Comparison of ENCODE assay signal across 19 cellular contexts in genomic region chr11:86977441-86978050, GRCh38. TPM values are rescaled to one million over a fixed set of nuclear protein-coding genes. Genes with fewer than 3 reads are reported as not detected.
DNase-seq lines count a peak whose midpoint lies in the region; ATAC-seq and TF ChIP-seq lines count a peak whose summit lies in the region.
"Had no signal": no experiment of that assay in that cellular context is flagged by ENCODE, and none has a peak within 500 bp of the region (broad histone marks: within the 10 kb centered on the region; RNA-seq: fewer than 3 reads in every experiment).

No MANE protein-coding gene starts in this region.

- intact Hi-C loops in ascending aorta (cut with DNase I) (no loop called here), right cardiac atrium (cut with DNase I) (no loop called here)

- ATAC-seq in gastroesophageal sphincter (peak; percentile 84), right cardiac atrium (peak; percentile 71 to 77), HG03196 (IDR thresholded peaks at IDR 0.05; ENCODE audit: unreplicated experiment) (no peak)
- no peak for ATAC-seq in activated naive CD8-positive, alpha-beta T cell treated with anti-CD3 and anti-CD28 coated beads, Interleukin-2, amount 50 U/mL, for 24 hours
- ATAC-seq: HepG2, PC-3 had no signal

- DNase-seq in ascending aorta (ENCODE audit: low spot score in 2 of 2) (peak in 1 of 2 donors; percentile 70), right cardiac atrium (peak in 2 of 3 donors; percentile 67 to 71), stromal cell of bone marrow (ENCODE audit: low read depth) (peak; percentile 71), neural progenitor cell (ENCODE audit: low spot score) (no peak), NCI-H1436 treated with DMSO at 0.1 percent for 48 hours (lab: John Stamatoyannopoulos, UW) (no peak)
- DNase-seq in activated naive CD8-positive, alpha-beta T cell treated with anti-CD3 and anti-CD28 coated beads, Interleukin-2, amount 50 U/mL, for 24 hours = no peak
- DNase-seq: CD4-positive, alpha-beta memory T cell; KG1; NCI-H1417 treated with DMSO at 0.1 percent for 48 hours; NCI-H2029; NCI-H345; NCI-H526; PC-3; RPMI8226 had no signal

- no peaks in the 10 kb centered on the region for H3F3A ChIP-seq in neural progenitor cell (ENCODE audit: low read depth)

- TF ChIP-seq POLR2A in gastroesophageal sphincter (IDR thresholded peaks at IDR 0.05) = no peak

- no peaks in the 10 kb centered on the region for H3K4me1 Mint-ChIP-seq in activated naive CD8-positive, alpha-beta T cell treated with anti-CD3 and anti-CD28 coated beads, Interleukin-2, amount 50 U/mL, for 24 hours
- no peaks in the 10 kb centered on the region for H3K4me1 Mint-ChIP-seq in neural progenitor cell
- H3K4me1 Mint-ChIP-seq: CD4-positive, alpha-beta memory T cell had no signal

- no peaks in the 10 kb centered on the region for H3K27me3 ChIP-seq in ascending aorta
- H3K27me3 ChIP-seq in gastroesophageal sphincter = no peaks in the 10 kb centered on the region
- no peaks in the 10 kb centered on the region for H3K27me3 ChIP-seq in right cardiac atrium (ENCODE audit: control insufficient read depth, insufficient read depth)
- H3K27me3 ChIP-seq in neural progenitor cell = no peaks in the 10 kb centered on the region
- H3K27me3 ChIP-seq: BLaER1 had no signal

- H3K4me3 ChIP-seq in ascending aorta (no peak overlapping the region), gastroesophageal sphincter (no peak overlapping the region), right cardiac atrium (ENCODE audit: low read length) (no peak overlapping the region), neural progenitor cell (no peak overlapping the region)
- H3K4me3 ChIP-seq: A549, BLaER1 had no signal

- peaks cover 10% of the 10 kb centered on the region for H3K9me3 Mint-ChIP-seq in activated naive CD8-positive, alpha-beta T cell treated with anti-CD3 and anti-CD28 coated beads, Interleukin-2, amount 50 U/mL, for 24 hours
- peaks cover 16% of the 10 kb centered on the region for H3K9me3 Mint-ChIP-seq in neural progenitor cell

- H3K27ac Mint-ChIP-seq in activated naive CD8-positive, alpha-beta T cell treated with anti-CD3 and anti-CD28 coated beads, Interleukin-2, amount 50 U/mL, for 24 hours = no peak overlapping the region
- H3K27ac Mint-ChIP-seq in neural progenitor cell = no peak overlapping the region
- H3K27ac Mint-ChIP-seq: CD4-positive, alpha-beta memory T cell had no signal

- WGBS in gastroesophageal sphincter (ENCODE audit: low coverage in 1 of 2), 2 donors = 76 to 79% methylated on average over 5 to 6 of the region's 6 CpGs
- WGBS in right cardiac atrium = 74% methylated on average over 6 of the region's 6 CpGs

- peaks cover 0 to 10% of the 10 kb centered on the region in 2 donors for H3K4me1 ChIP-seq in ascending aorta
- H3K4me1 ChIP-seq in gastroesophageal sphincter = peaks cover 0 to 29% (median 2%) of the 10 kb centered on the region in 3 donors
- H3K4me1 ChIP-seq in right cardiac atrium (ENCODE audit: control insufficient read depth, insufficient read depth, low read length) = peaks cover 9% of the 10 kb centered on the region
- no peaks in the 10 kb centered on the region for H3K4me1 ChIP-seq in neural progenitor cell
- H3K4me1 ChIP-seq: A549 had no signal

- no peaks in the 10 kb centered on the region for H3K36me3 Mint-ChIP-seq in activated naive CD8-positive, alpha-beta T cell treated with anti-CD3 and anti-CD28 coated beads, Interleukin-2, amount 50 U/mL, for 24 hours (ENCODE audit: low read depth)
- peaks cover 2% of the 10 kb centered on the region for H3K36me3 Mint-ChIP-seq in neural progenitor cell

- no peaks in the 10 kb centered on the region for H3K27me3 Mint-ChIP-seq in activated naive CD8-positive, alpha-beta T cell treated with anti-CD3 and anti-CD28 coated beads, Interleukin-2, amount 50 U/mL, for 24 hours
- peaks cover 2% of the 10 kb centered on the region for H3K27me3 Mint-ChIP-seq in neural progenitor cell (ENCODE audit: insufficient read depth, low read depth)

- H3K9me3 ChIP-seq in ascending aorta (peaks cover 0 to 9% of the 10 kb centered on the region in 2 donors), gastroesophageal sphincter (peaks cover 0 to 10% (median 0%) of the 10 kb centered on the region in 3 donors), right cardiac atrium (ENCODE audit: control insufficient read depth, low read length) (no peaks in the 10 kb centered on the region), neural progenitor cell (ENCODE audit: low read depth) (no peaks in the 10 kb centered on the region)

- H3K4me3 Mint-ChIP-seq in activated naive CD8-positive, alpha-beta T cell treated with anti-CD3 and anti-CD28 coated beads, Interleukin-2, amount 50 U/mL, for 24 hours = no peak overlapping the region
- H3K4me3 Mint-ChIP-seq in neural progenitor cell = no peak overlapping the region
- H3K4me3 Mint-ChIP-seq: CD4-positive, alpha-beta memory T cell had no signal

- no peak overlapping the region for H2AFZ ChIP-seq in neural progenitor cell (replicated peaks)

- TF ChIP-seq EP300 in gastroesophageal sphincter (IDR thresholded peaks at IDR 0.05) = no peak

- H3K27ac ChIP-seq in ascending aorta = peak overlapping the region; percentile 15 to 37
- peak overlapping the region in 2 of 4 donors; percentile 3 to 47 for H3K27ac ChIP-seq in gastroesophageal sphincter
- H3K27ac ChIP-seq in right cardiac atrium (ENCODE audit: low read length) = peak overlapping the region; percentile 52
- no peak overlapping the region for H3K27ac ChIP-seq in neural progenitor cell
- H3K27ac ChIP-seq: A549, BLaER1 had no signal

- H3K9ac ChIP-seq in neural progenitor cell = no peak overlapping the region
- H3K9ac ChIP-seq: BLaER1 had no signal

- H3K4me2 ChIP-seq in neural progenitor cell = no peak overlapping the region
- H3K4me2 ChIP-seq: A549, BLaER1 had no signal

- TF ChIP-seq CTCF in ascending aorta (IDR thresholded peaks at IDR 0.05) (no peak), gastroesophageal sphincter (IDR thresholded peaks at IDR 0.05) (no peak), neural progenitor cell (IDR thresholded peaks at IDR 0.05) (no peak)

- H3K79me2 ChIP-seq in neural progenitor cell (ENCODE audit: low read depth) = no peaks in the 10 kb centered on the region

- no peaks in the 10 kb centered on the region for H4K20me1 ChIP-seq in neural progenitor cell (ENCODE audit: low read depth)
- H4K20me1 ChIP-seq: BLaER1 had no signal

- H3K36me3 ChIP-seq in ascending aorta = no peaks in the 10 kb centered on the region
- no peaks in the 10 kb centered on the region for H3K36me3 ChIP-seq in gastroesophageal sphincter
- H3K36me3 ChIP-seq in neural progenitor cell = no peaks in the 10 kb centered on the region
- H3K36me3 ChIP-seq: BLaER1 had no signal

RNA-seq across cellular contexts. Expression of gene FZD4, which starts 22.4 kb away (rescaled TPM):
- total RNA-seq in ascending aorta (124 TPM), gastroesophageal sphincter (10 to 100 TPM; 33.3 to 42.9 (median 34.6) TPM), right cardiac atrium (10 to 100 TPM; 20.6 to 28.3 (median 24.6) TPM), neural progenitor cell (ENCODE audit: low replicate concordance) (5.8 TPM in 2 replicates)
- polyA plus RNA-seq in right cardiac atrium = 13.9 TPM
- polyA plus RNA-seq: CD4-positive, alpha-beta memory T cell had no signal

Comparison
In these comparisons a context has a peak if more than half of its experiments do, and no peak if none do; other contexts are left out.
1. DNase-seq: peak in right cardiac atrium (2 of 3) and stromal cell of bone marrow (single experiment); none in activated naive CD8-positive, alpha-beta T cell treated with anti-CD3 and anti-CD28 coated beads, Interleukin-2, amount 50 U/mL, for 24 hours (single experiment), neural progenitor cell (single experiment) and NCI-H1436 treated with DMSO at 0.1 percent for 48 hours (single experiment).
2. ATAC-seq: peak in gastroesophageal sphincter (single experiment) and right cardiac atrium (2 of 2); none in activated naive CD8-positive, alpha-beta T cell treated with anti-CD3 and anti-CD28 coated beads, Interleukin-2, amount 50 U/mL, for 24 hours (single experiment) and HG03196 (single experiment).